Comparison of ENCODE assay signal across 29 cellular contexts in genomic region chr1:211484738-211485479, GRCh38. TPM values are rescaled to one million over a fixed set of nuclear protein-coding genes. Genes with fewer than 3 reads are reported as not detected.
DNase-seq lines count a peak whose midpoint lies in the region; ATAC-seq and TF ChIP-seq lines count a peak whose summit lies in the region.
"Had no signal": no experiment of that assay in that cellular context is flagged by ENCODE, and none has a peak within 500 bp of the region (broad histone marks: within the 10 kb centered on the region; RNA-seq: fewer than 3 reads in every experiment).

No MANE protein-coding gene starts in this region.

- TF ChIP-seq CTCF in coronary artery (IDR thresholded peaks at IDR 0.05) (no peak), type B pancreatic cell (conservative IDR thresholded peaks at IDR 0.05) (no peak), nephron progenitor cell (IDR thresholded peaks at IDR 0.05) (no peak)

- no peaks in the 10 kb centered on the region for H3K4me1 ChIP-seq in right cardiac atrium (ENCODE audit: control insufficient read depth, insufficient read depth, low read length)
- H3K4me1 ChIP-seq: breast epithelium, testis had no signal

- peaks cover 12% of the 10 kb centered on the region for H3K4me1 Mint-ChIP-seq in type B pancreatic cell (ENCODE audit: unreplicated experiment)
- H3K4me1 Mint-ChIP-seq in nephron progenitor cell, result peaks cover 57% of the 10 kb centered on the region
- H3K4me1 Mint-ChIP-seq in natural killer cell treated with Interleukin-12 subunit alpha and Interleukin-12 subunit beta and Interleukin-15 and Interleukin-18, amount 100 ng/mL, for 72 hours (ENCODE audit: low read depth in 2 of 2), result no peaks in the 10 kb centered on the region
- H3K4me1 Mint-ChIP-seq: activated T-helper 17 cell treated with anti-CD3 and anti-CD28 coated beads, Interleukin-2, amount 50 U/mL, for 72 hours; CD4-positive, CD25-positive, alpha-beta regulatory T cell; IgD-negative memory B cell; naive thymus-derived CD4-positive, alpha-beta T cell had no signal

- WGBS in right cardiac atrium, result 62% methylated on average over 12 of the region's 12 CpGs

- H3K27ac Mint-ChIP-seq in type B pancreatic cell (no peak overlapping the region), nephron progenitor cell (no peak overlapping the region)
- no peak overlapping the region for H3K27ac Mint-ChIP-seq in natural killer cell treated with Interleukin-12 subunit alpha and Interleukin-12 subunit beta and Interleukin-15 and Interleukin-18, amount 100 ng/mL, for 72 hours
- H3K27ac Mint-ChIP-seq: activated naive CD4-positive, alpha-beta T cell treated with anti-CD3 and anti-CD28 coated beads, Interleukin-2, amount 50 U/mL, for 72 hours; activated T-helper 17 cell treated with anti-CD3 and anti-CD28 coated beads, Interleukin-2, amount 50 U/mL, for 72 hours; GM23338; IgD-negative memory B cell; naive thymus-derived CD4-positive, alpha-beta T cell; T-helper 1 cell treated with Interleukin-12 subunit alpha and Interleukin-12 subunit beta and Interleukin-4 antibody, amounts not matched to agents 30 μg/mL and 1 μg/mL, for 36 hours had no signal

- H3K9me3 Mint-ChIP-seq in type B pancreatic cell (no peaks in the 10 kb centered on the region), nephron progenitor cell (no peaks in the 10 kb centered on the region)
- no peaks in the 10 kb centered on the region for H3K9me3 Mint-ChIP-seq in natural killer cell treated with Interleukin-12 subunit alpha and Interleukin-12 subunit beta and Interleukin-15 and Interleukin-18, amount 100 ng/mL, for 72 hours
- H3K9me3 Mint-ChIP-seq: activated naive CD4-positive, alpha-beta T cell treated with anti-CD3 and anti-CD28 coated beads, Interleukin-2, amount 50 U/mL, for 72 hours; activated T-helper 17 cell treated with anti-CD3 and anti-CD28 coated beads, Interleukin-2, amount 50 U/mL, for 72 hours; CD4-positive, CD25-positive, alpha-beta regulatory T cell; GM23338; IgD-negative memory B cell; naive thymus-derived CD4-positive, alpha-beta T cell; T-helper 1 cell treated with Interleukin-12 subunit alpha and Interleukin-12 subunit beta and Interleukin-4 antibody, amounts not matched to agents 30 μg/mL and 1 μg/mL, for 36 hours had no signal

- no peaks in the 10 kb centered on the region for H3K36me3 Mint-ChIP-seq in type B pancreatic cell
- no peaks in the 10 kb centered on the region for H3K36me3 Mint-ChIP-seq in nephron progenitor cell (ENCODE audit: low read depth)
- no peaks in the 10 kb centered on the region for H3K36me3 Mint-ChIP-seq in natural killer cell treated with Interleukin-12 subunit alpha and Interleukin-12 subunit beta and Interleukin-15 and Interleukin-18, amount 100 ng/mL, for 72 hours
- H3K36me3 Mint-ChIP-seq: activated naive CD4-positive, alpha-beta T cell treated with anti-CD3 and anti-CD28 coated beads, Interleukin-2, amount 50 U/mL, for 72 hours; CD4-positive, CD25-positive, alpha-beta regulatory T cell; IgD-negative memory B cell; naive thymus-derived CD4-positive, alpha-beta T cell had no signal

- no peaks in the 10 kb centered on the region for H3K9me3 ChIP-seq in right cardiac atrium (ENCODE audit: control insufficient read depth, low read length)
- H3K9me3 ChIP-seq: breast epithelium, testis had no signal

- DNase-seq in activated effector memory CD4-positive, alpha-beta T cell treated with anti-CD3 and anti-CD28 coated beads, Interleukin-2, amount 50 U/mL, for 16 hours, result peak; percentile 60
- no peak for DNase-seq in activated effector memory CD4-positive, alpha-beta T cell treated with Interleukin-2 at 50 U/mL for 16 hours
- DNase-seq in coronary artery (ENCODE audit: low spot score) (peak; percentile 47), right cardiac atrium (peak in 2 of 3 donors; percentile 26 to 27), type B pancreatic cell (ENCODE audit: extremely low spot score, unreplicated experiment) (peak; percentile 48), nephron progenitor cell (no peak)
- DNase-seq in effector CD4-positive, alpha-beta T cell, result no peak
- DNase-seq in natural killer cell treated with Interleukin-12 subunit alpha and Interleukin-12 subunit beta and Interleukin-15 and Interleukin-18, amount 100 ng/mL, for 72 hours (ENCODE audit: low spot score), result no peak
- DNase-seq: activated CD4-positive, alpha-beta T cell treated with anti-CD3 and anti-CD28 coated beads, Interleukin-2, amount 50 U/mL, for 4 hours; amygdala; CD4-positive, CD25-positive, alpha-beta regulatory T cell; effector CD8-positive, alpha-beta T cell; NCI-H1048; NCI-H1694; NK-92 treated with Interleukin-12 subunit alpha and Interleukin-12 subunit beta, amount 100 ng/mL, for 24 hours; small intestine; stimulated activated naive CD4-positive, alpha-beta T cell treated with Interleukin-2 at 50 U/mL for 16 hours; testis had no signal

- H3K27ac ChIP-seq in coronary artery, result no peak overlapping the region
- H3K27ac ChIP-seq in right cardiac atrium (ENCODE audit: low read length), result peak overlapping the region; percentile 16
- H3K27ac ChIP-seq: breast epithelium, epithelial cell of prostate, testis had no signal

- H3K4me3 ChIP-seq in coronary artery (no peak overlapping the region), right cardiac atrium (ENCODE audit: low read length) (no peak overlapping the region)
- H3K4me3 ChIP-seq: breast epithelium, GM23338, testis had no signal

- H3K4me3 Mint-ChIP-seq in type B pancreatic cell (no peak overlapping the region), nephron progenitor cell (no peak overlapping the region)
- no peak overlapping the region for H3K4me3 Mint-ChIP-seq in natural killer cell treated with Interleukin-12 subunit alpha and Interleukin-12 subunit beta and Interleukin-15 and Interleukin-18, amount 100 ng/mL, for 72 hours
- H3K4me3 Mint-ChIP-seq: activated T-helper 17 cell treated with anti-CD3 and anti-CD28 coated beads, Interleukin-2, amount 50 U/mL, for 72 hours; CD4-positive, CD25-positive, alpha-beta regulatory T cell; GM23338; naive thymus-derived CD4-positive, alpha-beta T cell; T-helper 1 cell treated with Interleukin-12 subunit alpha and Interleukin-12 subunit beta and Interleukin-4 antibody, amounts not matched to agents 30 μg/mL and 1 μg/mL, for 36 hours had no signal

- ATAC-seq in right cardiac atrium, result peak; percentile 53 to 66
- no peak for ATAC-seq in natural killer cell treated with Interleukin-12 subunit alpha and Interleukin-12 subunit beta and Interleukin-15 and Interleukin-18, amount 100 ng/mL, for 72 hours
- ATAC-seq: activated naive CD4-positive, alpha-beta T cell treated with anti-CD3 and anti-CD28 coated beads, Interleukin-2, amount 50 U/mL, for 72 hours; activated T-helper 17 cell treated with anti-CD3 and anti-CD28 coated beads, Interleukin-2, amount 50 U/mL, for 72 hours; GM23338; naive thymus-derived CD4-positive, alpha-beta T cell; SK-N-SH treated with all-trans-retinoic acid at 6 μM for 48 hours had no signal

- no peaks in the 10 kb centered on the region for H3K27me3 ChIP-seq in right cardiac atrium (ENCODE audit: control insufficient read depth, insufficient read depth)
- H3K27me3 ChIP-seq: testis had no signal

- H3K27me3 Mint-ChIP-seq in type B pancreatic cell (peaks cover 3% of the 10 kb centered on the region), nephron progenitor cell (ENCODE audit: low read depth, poor library complexity) (peaks cover 6% of the 10 kb centered on the region)
- H3K27me3 Mint-ChIP-seq in natural killer cell treated with Interleukin-12 subunit alpha and Interleukin-12 subunit beta and Interleukin-15 and Interleukin-18, amount 100 ng/mL, for 72 hours, result peaks cover 8 to 12% of the 10 kb centered on the region in 2 donors

- intact Hi-C loops in right cardiac atrium (cut with DNase I), result no loop called here

RNA-seq across cellular contexts. Expression of gene RD3, which starts 7.1 kb away (rescaled TPM):
- under 1 TPM in 1 of 4 donors, not detected in 3; 0.09 TPM for total RNA-seq in right cardiac atrium
- polyA plus RNA-seq in right cardiac atrium, result 0.05 TPM
- total RNA-seq in type B pancreatic cell (ENCODE audit: low replicate concordance), result 0.14 TPM in 1 of 2 replicates, not detected in the other
- total RNA-seq in natural killer cell treated with Interleukin-12 subunit alpha and Interleukin-12 subunit beta and Interleukin-15 and Interleukin-18, amount 100 ng/mL, for 72 hours, result not detected
- total RNA-seq: activated naive CD4-positive, alpha-beta T cell treated with anti-CD3 and anti-CD28 coated beads, Interleukin-2, amount 50 U/mL, for 72 hours; activated T-helper 17 cell treated with anti-CD3 and anti-CD28 coated beads, Interleukin-2, amount 50 U/mL, for 72 hours; CD4-positive, CD25-positive, alpha-beta regulatory T cell; glomerular endothelial cell; liver; naive thymus-derived CD4-positive, alpha-beta T cell had no signal
- polyA plus RNA-seq: CD4-positive, CD25-positive, alpha-beta regulatory T cell; GM23338; IgD-negative memory B cell; liver; naive thymus-derived CD4-positive, alpha-beta T cell had no signal

Comparison
In these comparisons a context has a peak if more than half of its experiments do, and no peak if none do; other contexts are left out.
1. DNase-seq: peak in activated effector memory CD4-positive, alpha-beta T cell treated with anti-CD3 and anti-CD28 coated beads, Interleukin-2, amount 50 U/mL, for 16 hours (single experiment), coronary artery (single experiment), right cardiac atrium (2 of 3) and type B pancreatic cell (single experiment); none in activated effector memory CD4-positive, alpha-beta T cell treated with Interleukin-2 at 50 U/mL for 16 hours (single experiment), nephron progenitor cell (single experiment), effector CD4-positive, alpha-beta T cell (single experiment) and natural killer cell treated with Interleukin-12 subunit alpha and Interleukin-12 subunit beta and Interleukin-15 and Interleukin-18, amount 100 ng/mL, for 72 hours (single experiment).
2. ATAC-seq: peak in right cardiac atrium (2 of 2); none in natural killer cell treated with Interleukin-12 subunit alpha and Interleukin-12 subunit beta and Interleukin-15 and Interleukin-18, amount 100 ng/mL, for 72 hours (0 of 2).